ENCODE assay signal across 14 cellular contexts in genomic region chr14:98704441-98704840, GRCh38.
DNase-seq lines count a peak whose midpoint lies in the region; ATAC-seq lines count a peak whose summit lies in the region.
"Had no signal": no experiment of that assay in that cellular context is flagged by ENCODE, and none has a peak within 500 bp of the region (broad histone marks: within the 10 kb centered on the region; RNA-seq: fewer than 3 reads in every experiment).

No MANE protein-coding gene starts in this region.

- DNase-seq in activated CD4-positive, alpha-beta T cell treated with anti-CD3 and anti-CD28 coated beads for 48 hours, result peak; percentile 11
- no peak for DNase-seq in activated CD4-positive, alpha-beta T cell treated with anti-CD3 and anti-CD28 coated beads for 1 hour
- DNase-seq in activated CD4-positive, alpha-beta T cell treated with anti-CD3 and anti-CD28 coated beads, Interleukin-2, amount 50 U/mL, for 1 hour, result peak; percentile 4
- DNase-seq in activated naive CD8-positive, alpha-beta T cell treated with anti-CD3 and anti-CD28 coated beads, Interleukin-2, amount 50 U/mL, for 24 hours, result peak; percentile 26
- DNase-seq in stimulated activated CD8-positive, alpha-beta memory T cell treated with anti-CD3 and anti-CD28 coated beads, Interleukin-4, amount 100 ng/mL, for 48 hours, result peak; percentile 47
- DNase-seq in DMS 273 (lab: John Stamatoyannopoulos, UW; ENCODE audit: unreplicated experiment), result no peak
- DNase-seq: NCI-H1436 treated with DMSO at 0.1 percent for 48 hours, NCI-H510A treated with DMSO at 0.1 percent for 48 hours, Right ventricle myocardium superior, upper lobe of left lung had no signal

- H3K27me3 Mint-ChIP-seq in activated naive CD8-positive, alpha-beta T cell treated with anti-CD3 and anti-CD28 coated beads, Interleukin-2, amount 50 U/mL, for 24 hours, result no peaks in the 10 kb centered on the region
- H3K27me3 Mint-ChIP-seq: dendritic cell treated with granulocyte-macrophage colony-stimulating factor and Interleukin-4, amounts not matched to agents 40 ng/mL and 50 ng/mL, for 4 days had no signal

- H3K36me3 Mint-ChIP-seq in activated naive CD8-positive, alpha-beta T cell treated with anti-CD3 and anti-CD28 coated beads, Interleukin-2, amount 50 U/mL, for 24 hours (ENCODE audit: low read depth), result no peaks in the 10 kb centered on the region

- H3K27ac Mint-ChIP-seq in activated naive CD8-positive, alpha-beta T cell treated with anti-CD3 and anti-CD28 coated beads, Interleukin-2, amount 50 U/mL, for 24 hours, result no peak overlapping the region
- H3K27ac Mint-ChIP-seq: dendritic cell treated with granulocyte-macrophage colony-stimulating factor and Interleukin-4, amounts not matched to agents 40 ng/mL and 50 ng/mL, for 4 days had no signal

- no peak overlapping the region for H3K4me3 Mint-ChIP-seq in activated naive CD8-positive, alpha-beta T cell treated with anti-CD3 and anti-CD28 coated beads, Interleukin-2, amount 50 U/mL, for 24 hours
- H3K4me3 Mint-ChIP-seq: dendritic cell treated with granulocyte-macrophage colony-stimulating factor and Interleukin-4, amounts not matched to agents 40 ng/mL and 50 ng/mL, for 4 days had no signal

- peak; percentile 24 for ATAC-seq in activated naive CD8-positive, alpha-beta T cell treated with anti-CD3 and anti-CD28 coated beads, Interleukin-2, amount 50 U/mL, for 24 hours
- ATAC-seq in HG03342 (IDR thresholded peaks at IDR 0.05; ENCODE audit: unreplicated experiment), result no peak
- ATAC-seq in GM18517 (IDR thresholded peaks at IDR 0.05; ENCODE audit: unreplicated experiment), result no peak
- ATAC-seq: HCT116 had no signal

- no peaks in the 10 kb centered on the region for H3K9me3 Mint-ChIP-seq in activated naive CD8-positive, alpha-beta T cell treated with anti-CD3 and anti-CD28 coated beads, Interleukin-2, amount 50 U/mL, for 24 hours
- H3K9me3 Mint-ChIP-seq: dendritic cell treated with granulocyte-macrophage colony-stimulating factor and Interleukin-4, amounts not matched to agents 40 ng/mL and 50 ng/mL, for 4 days had no signal

- peaks cover 16% of the 10 kb centered on the region for H3K4me1 Mint-ChIP-seq in activated naive CD8-positive, alpha-beta T cell treated with anti-CD3 and anti-CD28 coated beads, Interleukin-2, amount 50 U/mL, for 24 hours

Comparison
In these comparisons a context has a peak if more than half of its experiments do, and no peak if none do; other contexts are left out.
1. DNase-seq: peak in activated CD4-positive, alpha-beta T cell treated with anti-CD3 and anti-CD28 coated beads for 48 hours (single experiment), activated CD4-positive, alpha-beta T cell treated with anti-CD3 and anti-CD28 coated beads, Interleukin-2, amount 50 U/mL, for 1 hour (single experiment), activated naive CD8-positive, alpha-beta T cell treated with anti-CD3 and anti-CD28 coated beads, Interleukin-2, amount 50 U/mL, for 24 hours (single experiment) and stimulated activated CD8-positive, alpha-beta memory T cell treated with anti-CD3 and anti-CD28 coated beads, Interleukin-4, amount 100 ng/mL, for 48 hours (single experiment); none in activated CD4-positive, alpha-beta T cell treated with anti-CD3 and anti-CD28 coated beads for 1 hour (single experiment) and DMS 273 (single experiment).